ENCODE assay signal across 16 cellular contexts in genomic region chr2:127504552-127505460, GRCh38. TPM values are rescaled to one million over a fixed set of nuclear protein-coding genes. Genes with fewer than 3 reads are reported as not detected.
DNase-seq lines count a peak whose midpoint lies in the region; ATAC-seq, FAIRE-seq and TF ChIP-seq lines count a peak whose summit lies in the region.
"Had no signal": no experiment of that assay in that cellular context is flagged by ENCODE, and none has a peak within 500 bp of the region (broad histone marks: within the 10 kb centered on the region; RNA-seq: fewer than 3 reads in every experiment).

No MANE protein-coding gene starts in this region.

- H3K4me3 Mint-ChIP-seq in activated T-cell treated with anti-CD3 and anti-CD28 coated beads, Interleukin-2, amount 50 U/mL, for 72 hours = no peak overlapping the region
- H3K4me3 Mint-ChIP-seq: activated naive CD4-positive, alpha-beta T cell treated with anti-CD3 and anti-CD28 coated beads for 36 hours had no signal

- peaks cover 15% of the 10 kb centered on the region for H3K4me1 Mint-ChIP-seq in activated T-cell treated with anti-CD3 and anti-CD28 coated beads, Interleukin-2, amount 50 U/mL, for 72 hours (ENCODE audit: low read depth)

- H3K4me2 ChIP-seq in smooth muscle cell = peak overlapping the region; percentile 22

- H3K27ac Mint-ChIP-seq in activated T-cell treated with anti-CD3 and anti-CD28 coated beads, Interleukin-2, amount 50 U/mL, for 72 hours = peak overlapping the region; percentile 66
- H3K27ac Mint-ChIP-seq: activated naive CD4-positive, alpha-beta T cell treated with anti-CD3 and anti-CD28 coated beads for 36 hours had no signal

- H3K36me3 Mint-ChIP-seq in activated T-cell treated with anti-CD3 and anti-CD28 coated beads, Interleukin-2, amount 50 U/mL, for 72 hours (ENCODE audit: insufficient read depth in 2 of 2) = peaks cover 13 to 43% of the 10 kb centered on the region in 2 donors

- peaks cover 23% of the 10 kb centered on the region for H3F3A ChIP-seq in smooth muscle cell (ENCODE audit: low read depth)

- intact Hi-C loops in dorsolateral prefrontal cortex (cut with DNase I) (no loop called here), pancreas (cut with DNase I) (no loop called here)

- H2AFZ ChIP-seq in smooth muscle cell (ENCODE audit: low read depth) = no peak overlapping the region

- peak overlapping the region in 46 of 59 donors; percentile 0 to 92 (median 48) for H3K27ac ChIP-seq in dorsolateral prefrontal cortex
- H3K27ac ChIP-seq in smooth muscle cell (ENCODE audit: low read depth) = peak overlapping the region; percentile 90
- H3K27ac ChIP-seq in pancreas = no peak overlapping the region
- H3K27ac ChIP-seq: lower lobe of right lung, tibial nerve had no signal

- H3K9ac ChIP-seq in smooth muscle cell (ENCODE audit: low read depth) = peak overlapping the region; percentile 66

- peaks cover 57% of the 10 kb centered on the region for H3K79me2 ChIP-seq in smooth muscle cell (ENCODE audit: low read depth)

- peaks cover 6% of the 10 kb centered on the region for H3K4me1 ChIP-seq in smooth muscle cell (ENCODE audit: low read depth)
- H3K4me1 ChIP-seq in pancreas = peaks cover 0 to 16% (median 5%) of the 10 kb centered on the region in 3 donors

- peak overlapping the region in 1 of 59 donors; percentile 19 for H3K4me3 ChIP-seq in dorsolateral prefrontal cortex
- H3K4me3 ChIP-seq in smooth muscle cell = no peak overlapping the region
- no peak overlapping the region for H3K4me3 ChIP-seq in pancreas
- H3K4me3 ChIP-seq: lower lobe of right lung, tibial nerve had no signal

- no peak for DNase-seq in activated T-cell treated with anti-CD3 and anti-CD28 coated beads, Interleukin-2, amount 50 U/mL, for 72 hours
- no peak for DNase-seq in activated T-cell treated with anti-CD3 and anti-CD28 coated beads, Interleukin-2, amount 50 U/mL, for 48 hours
- DNase-seq in LHCN-M2 (ENCODE audit: low read depth) = peak; percentile 53
- DNase-seq in dorsolateral prefrontal cortex = no peak
- DNase-seq in smooth muscle cell (lab: John Stamatoyannopoulos, UW; ENCODE audit: unreplicated experiment) = no peak
- no peak for DNase-seq in NCI-H2196 (lab: John Stamatoyannopoulos, UW; ENCODE audit: unreplicated experiment)
- no peak for DNase-seq in pancreas
- DNase-seq: activated CD4-positive, alpha-beta T cell treated with anti-CD3 and anti-CD28 coated beads, Interleukin-2, amount 50 U/mL, for 48 hours; activated naive CD4-positive, alpha-beta T cell treated with anti-CD3 and anti-CD28 coated beads for 36 hours; lower lobe of right lung; NCI-H1092 treated with DMSO at 0.1 percent for 48 hours; NCI-H446 treated with DMSO at 0.1 percent for 48 hours; RPMI8226; stimulated activated CD4-positive, alpha-beta T cell treated with anti-CD3 and anti-CD28 coated beads, Interleukin-12 subunit alpha, Interleukin-12 subunit beta, amount 100 ng/mL, for 4 hours had no signal

- H3K27me3 ChIP-seq in dorsolateral prefrontal cortex (no peaks in the 10 kb centered on the region), smooth muscle cell (ENCODE audit: low read depth) (no peaks in the 10 kb centered on the region), pancreas (no peaks in the 10 kb centered on the region)
- H3K27me3 ChIP-seq: tibial nerve had no signal

- peak in 1 of 2 donors; percentile 38 for ATAC-seq in activated T-cell treated with anti-CD3 and anti-CD28 coated beads, Interleukin-2, amount 50 U/mL, for 72 hours (replicated peaks in 1 of 2)
- ATAC-seq in GM21528 (IDR thresholded peaks at IDR 0.05; ENCODE audit: low FRiP score, unreplicated experiment) (no peak), pancreas (no peak)
- ATAC-seq: lower lobe of right lung had no signal

- no peaks in the 10 kb centered on the region for H3K27me3 Mint-ChIP-seq in activated T-cell treated with anti-CD3 and anti-CD28 coated beads, Interleukin-2, amount 50 U/mL, for 72 hours (ENCODE audit: low read depth)

- TF ChIP-seq CTCF in dorsolateral prefrontal cortex (IDR thresholded peaks at IDR 0.05 in 54 of 56, conservative IDR thresholded peaks at IDR 0.05 in 2 of 56; ENCODE audit: low read depth in 1 of 56, partially characterized antibody in 56 of 56) = no peak
- no peak for TF ChIP-seq CTCF in smooth muscle cell (IDR thresholded peaks at IDR 0.05; ENCODE audit: borderline replicate concordance, insufficient read depth, poor library complexity, severe bottlenecking)
- no peak for TF ChIP-seq CTCF in pancreas (IDR thresholded peaks at IDR 0.05)

- no peaks in the 10 kb centered on the region for H3K9me3 Mint-ChIP-seq in activated T-cell treated with anti-CD3 and anti-CD28 coated beads, Interleukin-2, amount 50 U/mL, for 72 hours
- H3K9me3 Mint-ChIP-seq: activated naive CD4-positive, alpha-beta T cell treated with anti-CD3 and anti-CD28 coated beads for 36 hours had no signal

- H3K9me3 ChIP-seq in smooth muscle cell (replicated peaks; ENCODE audit: low read depth) (no peaks in the 10 kb centered on the region), pancreas (no peaks in the 10 kb centered on the region)
- H3K9me3 ChIP-seq: lower lobe of right lung, tibial nerve had no signal

- FAIRE-seq in pancreas (lab: Jason Lieb, UNC) = no peak

- peaks cover 45% of the 10 kb centered on the region for H4K20me1 ChIP-seq in smooth muscle cell (ENCODE audit: low read depth)

- WGBS in smooth muscle cell (ENCODE audit: low lambda C conversion rate) = 46% methylated on average over 13 of the region's 13 CpGs
- 92 to 94% methylated on average over 13 of the region's 13 CpGs for WGBS in pancreas, 2 donors

- H3K36me3 ChIP-seq in smooth muscle cell (ENCODE audit: low read depth) (peaks cover 19% of the 10 kb centered on the region), pancreas (peaks cover 5 to 36% (median 34%) of the 10 kb centered on the region in 3 donors)

RNA-seq across cellular contexts. Expression of gene IWS1, which starts 21.5 kb away (rescaled TPM):
- total RNA-seq in activated T-cell treated with anti-CD3 and anti-CD28 coated beads, Interleukin-2, amount 50 U/mL, for 72 hours = 10 to 100 TPM; 39.0 to 43.6 TPM
- total RNA-seq in LHCN-M2 (2014; rRNA removed) (42.1 and 47.5 TPM in 2 replicates), dorsolateral prefrontal cortex (10 to 100 TPM; 25.8 to 64.1 (median 37.6) TPM), smooth muscle cell (36.1 and 38.0 TPM in 2 replicates), pancreas (10 to 100 TPM in 5 of 6 donors, 1 to 10 TPM in 1; 9.7 to 20.3 (median 12.1) TPM)
- polyA plus RNA-seq in LHCN-M2 (2012) = 29.3 TPM
- polyA plus RNA-seq in smooth muscle cell (31.2 and 48.5 TPM in 2 replicates), pancreas (10 to 100 TPM; 16.0 to 22.3 TPM)

RNA-seq across cellular contexts. Expression of gene MYO7B, which starts 30.7 kb away (rescaled TPM):
- under 1 TPM; 0.50 to 0.79 TPM for total RNA-seq in activated T-cell treated with anti-CD3 and anti-CD28 coated beads, Interleukin-2, amount 50 U/mL, for 72 hours
- 0.13 and 0.29 TPM in 2 replicates for total RNA-seq in LHCN-M2 (2014; rRNA removed)
- polyA plus RNA-seq in LHCN-M2 (2012) = 0.97 TPM
- total RNA-seq in dorsolateral prefrontal cortex = 1 to 10 TPM in 28 of 120 experiments, under 1 TPM in 84, not detected in 8; 0.08 to 3.0 (median 0.52) TPM
- 0.04 and 0.09 TPM in 2 replicates for total RNA-seq in smooth muscle cell
- polyA plus RNA-seq in smooth muscle cell = 0.35 TPM in 1 of 2 replicates, not detected in the other
- 1 to 10 TPM in 2 of 6 donors, under 1 TPM in 4; 0.12 to 1.4 (median 0.58) TPM for total RNA-seq in pancreas
- 1 to 10 TPM in 1 of 2 donors, under 1 TPM in 1; 0.80 to 1.5 TPM for polyA plus RNA-seq in pancreas

Comparison
In these comparisons a context has a peak if more than half of its experiments do, and no peak if none do; other contexts are left out.
1. H3K27ac ChIP-seq: peak in dorsolateral prefrontal cortex (46 of 59) and smooth muscle cell (single experiment); none in pancreas (0 of 4).